In the genomic region with DNA sequence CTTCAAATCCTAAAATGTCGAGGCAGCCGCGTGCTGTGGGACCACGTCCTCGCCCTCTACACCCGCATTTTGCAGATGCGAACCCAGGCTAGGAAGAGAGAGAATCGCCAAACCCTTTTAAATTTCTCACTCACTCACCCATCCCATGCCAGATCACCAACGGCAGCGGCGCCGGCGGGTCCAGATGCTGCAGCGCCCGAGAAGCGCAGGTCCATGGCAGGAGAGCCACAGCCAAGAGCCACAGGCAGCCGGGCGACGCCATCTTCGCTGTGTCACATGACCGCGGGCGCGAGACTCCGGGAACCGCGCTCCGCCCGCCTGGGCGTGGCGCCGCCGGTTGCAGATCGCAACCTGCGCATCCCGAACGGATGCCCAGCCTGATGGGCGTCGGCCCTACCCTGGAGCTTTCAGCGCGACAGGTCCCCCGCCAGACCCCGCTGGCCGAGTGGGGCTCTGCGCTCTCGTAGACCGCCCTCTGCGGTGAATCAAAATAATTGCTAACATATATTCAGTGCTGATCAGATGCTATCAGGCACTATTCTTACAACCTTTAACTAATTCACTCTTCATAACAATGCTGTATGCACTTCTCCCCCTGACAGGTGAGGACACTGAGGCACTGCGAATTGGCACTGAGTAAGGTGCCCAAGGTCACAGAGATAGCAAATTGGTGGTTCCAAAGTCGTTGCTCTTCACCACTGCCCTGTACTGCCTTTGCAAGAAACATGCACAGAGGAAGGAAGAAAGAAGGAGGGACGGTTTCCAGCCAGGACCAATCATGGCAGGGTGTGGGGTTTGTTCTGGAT, we compare ENCODE assay signal across 1 cellular context.
TF ChIP-seq lines count a peak whose summit lies in the region.

Gene PPT1 (minus strand): TSS at position 276 of the 806 bp plus-strand sequence. CDS start 14 bp downstream, at position 262.

TF ChIP-seq in HepG2, 621 proteins besides CTCF, POLR2A, EP300 and RAD21 (continued from another document and continues in another):
- TF ChIP-seq AHDC1 (CRISPR knock-in tag; IDR thresholded peaks at IDR 0.05; ENCODE audit: borderline replicate concordance) (peak; percentile 58; the same call in 1 of the 2 replicates), ZSCAN12 (CRISPR knock-in tag; IDR thresholded peaks at IDR 0.05) (no peak), TARDBP (CRISPR knock-in tag; IDR thresholded peaks at IDR 0.05) (no peak), CSRNP2 (CRISPR knock-in tag; conservative IDR thresholded peaks at IDR 0.05; ENCODE audit: low read depth) (no peak), CEBPB (IDR thresholded peaks at IDR 0.05; ENCODE audit: borderline replicate concordance, low read depth, low read length) (no peak), ZBED4 (CRISPR knock-in tag; IDR thresholded peaks at IDR 0.05; ENCODE audit: borderline replicate concordance) (peak; percentile 27; the same call in 1 of the 2 replicates), ZNF326 (CRISPR knock-in tag; IDR thresholded peaks at IDR 0.05; ENCODE audit: borderline replicate concordance) (no peak), TOE1 (CRISPR knock-in tag; IDR thresholded peaks at IDR 0.05) (no peak; the same call in 1 of the 2 replicates), ZSCAN9 (CRISPR knock-in tag; IDR thresholded peaks at IDR 0.05; ENCODE audit: borderline replicate concordance) (0 out of 2 replicates have a peak, but pooled peaks have one; percentile 43), ZNF160 (CRISPR knock-in tag; IDR thresholded peaks at IDR 0.05) (0 out of 2 replicates have a peak, but pooled peaks have one; percentile 56), ATF4 (CRISPR knock-in tag; IDR thresholded peaks at IDR 0.05) (peak in 1 of 2 experiments; percentile 45; a peak in 1 of 4 replicates), NFATC3 (CRISPR knock-in tag; IDR thresholded peaks at IDR 0.05) (no peak), ZNF619 (CRISPR knock-in tag; IDR thresholded peaks at IDR 0.05) (peak; percentile 90; the same call in 1 of the 2 replicates), ZNF713 (CRISPR knock-in tag; IDR thresholded peaks at IDR 0.05) (0 out of 2 replicates have a peak, but pooled peaks have one; percentile 36), ZNF605 (CRISPR knock-in tag; IDR thresholded peaks at IDR 0.05) (peak; percentile 40; the same call in 1 of the 2 replicates), JUN (CRISPR knock-in tag; IDR thresholded peaks at IDR 0.05) (peak; percentile 52; the same call in 1 of the 2 replicates), MTA1 (CRISPR knock-in tag; IDR thresholded peaks at IDR 0.05; ENCODE audit: borderline replicate concordance) (peak; percentile 47; the same call in 1 of the 2 replicates)
- TF ChIP-seq, protein P1, sequence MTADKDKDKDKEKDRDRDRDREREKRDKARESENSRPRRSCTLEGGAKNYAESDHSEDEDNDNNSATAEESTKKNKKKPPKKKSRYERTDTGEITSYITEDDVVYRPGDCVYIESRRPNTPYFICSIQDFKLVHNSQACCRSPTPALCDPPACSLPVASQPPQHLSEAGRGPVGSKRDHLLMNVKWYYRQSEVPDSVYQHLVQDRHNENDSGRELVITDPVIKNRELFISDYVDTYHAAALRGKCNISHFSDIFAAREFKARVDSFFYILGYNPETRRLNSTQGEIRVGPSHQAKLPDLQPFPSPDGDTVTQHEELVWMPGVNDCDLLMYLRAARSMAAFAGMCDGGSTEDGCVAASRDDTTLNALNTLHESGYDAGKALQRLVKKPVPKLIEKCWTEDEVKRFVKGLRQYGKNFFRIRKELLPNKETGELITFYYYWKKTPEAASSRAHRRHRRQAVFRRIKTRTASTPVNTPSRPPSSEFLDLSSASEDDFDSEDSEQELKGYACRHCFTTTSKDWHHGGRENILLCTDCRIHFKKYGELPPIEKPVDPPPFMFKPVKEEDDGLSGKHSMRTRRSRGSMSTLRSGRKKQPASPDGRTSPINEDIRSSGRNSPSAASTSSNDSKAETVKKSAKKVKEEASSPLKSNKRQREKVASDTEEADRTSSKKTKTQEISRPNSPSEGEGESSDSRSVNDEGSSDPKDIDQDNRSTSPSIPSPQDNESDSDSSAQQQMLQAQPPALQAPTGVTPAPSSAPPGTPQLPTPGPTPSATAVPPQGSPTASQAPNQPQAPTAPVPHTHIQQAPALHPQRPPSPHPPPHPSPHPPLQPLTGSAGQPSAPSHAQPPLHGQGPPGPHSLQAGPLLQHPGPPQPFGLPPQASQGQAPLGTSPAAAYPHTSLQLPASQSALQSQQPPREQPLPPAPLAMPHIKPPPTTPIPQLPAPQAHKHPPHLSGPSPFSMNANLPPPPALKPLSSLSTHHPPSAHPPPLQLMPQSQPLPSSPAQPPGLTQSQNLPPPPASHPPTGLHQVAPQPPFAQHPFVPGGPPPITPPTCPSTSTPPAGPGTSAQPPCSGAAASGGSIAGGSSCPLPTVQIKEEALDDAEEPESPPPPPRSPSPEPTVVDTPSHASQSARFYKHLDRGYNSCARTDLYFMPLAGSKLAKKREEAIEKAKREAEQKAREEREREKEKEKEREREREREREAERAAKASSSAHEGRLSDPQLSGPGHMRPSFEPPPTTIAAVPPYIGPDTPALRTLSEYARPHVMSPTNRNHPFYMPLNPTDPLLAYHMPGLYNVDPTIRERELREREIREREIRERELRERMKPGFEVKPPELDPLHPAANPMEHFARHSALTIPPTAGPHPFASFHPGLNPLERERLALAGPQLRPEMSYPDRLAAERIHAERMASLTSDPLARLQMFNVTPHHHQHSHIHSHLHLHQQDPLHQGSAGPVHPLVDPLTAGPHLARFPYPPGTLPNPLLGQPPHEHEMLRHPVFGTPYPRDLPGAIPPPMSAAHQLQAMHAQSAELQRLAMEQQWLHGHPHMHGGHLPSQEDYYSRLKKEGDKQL (CRISPR knock-in tag; IDR thresholded peaks at IDR 0.05; ENCODE audit: low read depth): no peak
- TF ChIP-seq, protein P2, sequence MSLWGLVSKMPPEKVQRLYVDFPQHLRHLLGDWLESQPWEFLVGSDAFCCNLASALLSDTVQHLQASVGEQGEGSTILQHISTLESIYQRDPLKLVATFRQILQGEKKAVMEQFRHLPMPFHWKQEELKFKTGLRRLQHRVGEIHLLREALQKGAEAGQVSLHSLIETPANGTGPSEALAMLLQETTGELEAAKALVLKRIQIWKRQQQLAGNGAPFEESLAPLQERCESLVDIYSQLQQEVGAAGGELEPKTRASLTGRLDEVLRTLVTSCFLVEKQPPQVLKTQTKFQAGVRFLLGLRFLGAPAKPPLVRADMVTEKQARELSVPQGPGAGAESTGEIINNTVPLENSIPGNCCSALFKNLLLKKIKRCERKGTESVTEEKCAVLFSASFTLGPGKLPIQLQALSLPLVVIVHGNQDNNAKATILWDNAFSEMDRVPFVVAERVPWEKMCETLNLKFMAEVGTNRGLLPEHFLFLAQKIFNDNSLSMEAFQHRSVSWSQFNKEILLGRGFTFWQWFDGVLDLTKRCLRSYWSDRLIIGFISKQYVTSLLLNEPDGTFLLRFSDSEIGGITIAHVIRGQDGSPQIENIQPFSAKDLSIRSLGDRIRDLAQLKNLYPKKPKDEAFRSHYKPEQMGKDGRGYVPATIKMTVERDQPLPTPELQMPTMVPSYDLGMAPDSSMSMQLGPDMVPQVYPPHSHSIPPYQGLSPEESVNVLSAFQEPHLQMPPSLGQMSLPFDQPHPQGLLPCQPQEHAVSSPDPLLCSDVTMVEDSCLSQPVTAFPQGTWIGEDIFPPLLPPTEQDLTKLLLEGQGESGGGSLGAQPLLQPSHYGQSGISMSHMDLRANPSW (CRISPR knock-in tag; IDR thresholded peaks at IDR 0.05; ENCODE audit: borderline replicate concordance): no peak
- TF ChIP-seq, protein P3, sequence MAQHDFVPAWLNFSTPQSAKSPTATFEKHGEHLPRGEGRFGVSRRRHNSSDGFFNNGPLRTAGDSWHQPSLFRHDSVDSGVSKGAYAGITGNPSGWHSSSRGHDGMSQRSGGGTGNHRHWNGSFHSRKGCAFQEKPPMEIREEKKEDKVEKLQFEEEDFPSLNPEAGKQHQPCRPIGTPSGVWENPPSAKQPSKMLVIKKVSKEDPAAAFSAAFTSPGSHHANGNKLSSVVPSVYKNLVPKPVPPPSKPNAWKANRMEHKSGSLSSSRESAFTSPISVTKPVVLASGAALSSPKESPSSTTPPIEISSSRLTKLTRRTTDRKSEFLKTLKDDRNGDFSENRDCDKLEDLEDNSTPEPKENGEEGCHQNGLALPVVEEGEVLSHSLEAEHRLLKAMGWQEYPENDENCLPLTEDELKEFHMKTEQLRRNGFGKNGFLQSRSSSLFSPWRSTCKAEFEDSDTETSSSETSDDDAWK (CRISPR knock-in tag; IDR thresholded peaks at IDR 0.05): no peak
- TF ChIP-seq, protein P4, sequence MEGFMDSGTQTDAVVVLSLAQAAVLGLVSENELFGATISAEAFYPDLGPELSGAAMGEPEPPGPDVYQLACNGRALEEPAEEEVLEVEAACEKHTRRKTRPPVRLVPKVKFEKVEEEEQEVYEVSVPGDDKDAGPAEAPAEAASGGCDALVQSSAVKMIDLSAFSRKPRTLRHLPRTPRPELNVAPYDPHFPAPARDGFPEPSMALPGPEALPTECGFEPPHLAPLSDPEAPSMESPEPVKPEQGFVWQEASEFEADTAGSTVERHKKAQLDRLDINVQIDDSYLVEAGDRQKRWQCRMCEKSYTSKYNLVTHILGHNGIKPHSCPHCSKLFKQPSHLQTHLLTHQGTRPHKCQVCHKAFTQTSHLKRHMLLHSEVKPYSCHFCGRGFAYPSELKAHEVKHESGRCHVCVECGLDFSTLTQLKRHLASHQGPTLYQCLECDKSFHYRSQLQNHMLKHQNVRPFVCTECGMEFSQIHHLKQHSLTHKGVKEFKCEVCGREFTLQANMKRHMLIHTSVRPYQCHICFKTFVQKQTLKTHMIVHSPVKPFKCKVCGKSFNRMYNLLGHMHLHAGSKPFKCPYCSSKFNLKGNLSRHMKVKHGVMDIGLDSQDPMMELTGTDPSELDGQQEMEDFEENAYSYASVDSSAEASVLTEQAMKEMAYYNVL (CRISPR knock-in tag; IDR thresholded peaks at IDR 0.05; ENCODE audit: borderline replicate concordance): no peak
